8 cellular contexts compared by ENCODE assay signal in genomic region chr14:91363776-91364523, GRCh38. TPM values are rescaled to one million over a fixed set of nuclear protein-coding genes. Genes with fewer than 3 reads are reported as not detected.
A peak's percentile ranks its signal among the peaks of the same experiment; 100 is the strongest.
DNase-seq lines count a peak whose midpoint lies in the region; ATAC-seq, FAIRE-seq and TF ChIP-seq lines count a peak whose summit lies in the region.

No MANE protein-coding gene starts in this region.

- peak overlapping the region; percentile 75 for H3K27ac Mint-ChIP-seq in activated CD8-positive, alpha-beta T cell treated with anti-CD3 and anti-CD28 coated beads for 36 hours

- DNase-seq in CD1c-positive myeloid dendritic cell (ENCODE audit: extremely low spot score) (peak; percentile 92), H54 (ENCODE audit: insufficient read length, low spot score) (no peak), urothelium cell line (ENCODE audit: low spot score) (no peak), NCI-H524 treated with DMSO at 0.1 percent for 48 hours (lab: John Stamatoyannopoulos, UW) (no peak)
- no peak for DNase-seq in activated CD8-positive, alpha-beta T cell treated with anti-CD3 and anti-CD28 coated beads for 36 hours
- no peak for DNase-seq in stimulated activated CD4-positive, alpha-beta T cell treated with anti-CD3 and anti-CD28 coated beads, Interleukin-2, amount 100 ng/mL, for 48 hours

- TF ChIP-seq CTCF in activated CD8-positive, alpha-beta T cell treated with anti-CD3 and anti-CD28 coated beads for 36 hours (IDR thresholded peaks at IDR 0.05), result no peak

- intact Hi-C loops in activated CD8-positive, alpha-beta T cell treated with anti-CD3 and anti-CD28 coated beads for 36 hours (cut with micrococcal nuclease), result no loop called here

- no peak for FAIRE-seq in H54 (lab: Jason Lieb, UNC)
- FAIRE-seq in urothelium cell line (lab: Jason Lieb, UNC), result no peak

- TF ChIP-seq POLR2A in GM19099 (IDR thresholded peaks at IDR 0.05; ENCODE audit: extremely low read depth, insufficient read length, low read depth) (peak; percentile 25), H54 (IDR thresholded peaks at IDR 0.05; ENCODE audit: low read depth, low read length) (no peak)

- peak; percentile 49 for ATAC-seq in HG03095 (IDR thresholded peaks at IDR 0.05; ENCODE audit: unreplicated experiment)
- ATAC-seq in activated CD8-positive, alpha-beta T cell treated with anti-CD3 and anti-CD28 coated beads for 36 hours, result no peak

- no peaks in the 10 kb centered on the region for H3K27me3 Mint-ChIP-seq in activated CD8-positive, alpha-beta T cell treated with anti-CD3 and anti-CD28 coated beads for 36 hours

- H3K4me1 Mint-ChIP-seq in activated CD8-positive, alpha-beta T cell treated with anti-CD3 and anti-CD28 coated beads for 36 hours (ENCODE audit: low read depth), result peaks cover 86% of the 10 kb centered on the region

- peaks cover 9% of the 10 kb centered on the region for H3K36me3 Mint-ChIP-seq in activated CD8-positive, alpha-beta T cell treated with anti-CD3 and anti-CD28 coated beads for 36 hours (ENCODE audit: low read depth)

- CTCF ChIA-PET in activated CD8-positive, alpha-beta T cell treated with anti-CD3 and anti-CD28 coated beads for 36 hours (lab: Charles Lee), result interaction anchor here (1.2 to 4.1 kb wide), 3 partner anchors 11 to 55 kb away, joined by 3 to 22 read pairs (median 6); no protein-coding TSS in a partner anchor

- no peaks in the 10 kb centered on the region for H3K9me3 Mint-ChIP-seq in activated CD8-positive, alpha-beta T cell treated with anti-CD3 and anti-CD28 coated beads for 36 hours

- POLR2A ChIA-PET in activated CD8-positive, alpha-beta T cell treated with anti-CD3 and anti-CD28 coated beads for 36 hours (lab: Charles Lee), result interaction anchor here (0.7 to 1.4 kb wide), 3 partner anchors 11 to 120 kb away, joined by 3 to 4 read pairs (median 3); no protein-coding TSS in a partner anchor

- H3K4me3 Mint-ChIP-seq in activated CD8-positive, alpha-beta T cell treated with anti-CD3 and anti-CD28 coated beads for 36 hours, result no peak overlapping the region

RNA-seq across cellular contexts. Expression of gene CCDC88C, which starts 53.7 kb away (rescaled TPM):
- 10 to 100 TPM; 83.6 to 87.8 TPM for total RNA-seq in activated CD8-positive, alpha-beta T cell treated with anti-CD3 and anti-CD28 coated beads for 36 hours
